In genomic region chr3:56336023-56336422, GRCh38 we compare ENCODE assay signal across 3 cellular contexts.
TF ChIP-seq lines count a peak whose summit lies in the region.

No MANE protein-coding gene starts in this region.

TF ChIP-seq in HEK293, 187 proteins besides CTCF, POLR2A, EP300 and RAD21:
- TF ChIP-seq ZNF184 (tag by site-specific recombination; IDR thresholded peaks at IDR 0.05) (no peak), ZNF768 (tag by site-specific recombination; IDR thresholded peaks at IDR 0.05) (peak; percentile 56; the same call in 1 of the 2 replicates)

TF ChIP-seq in K562, 482 proteins besides CTCF, POLR2A, EP300 and RAD21:
- no peak for TF ChIP-seq KAT2B (IDR thresholded peaks at IDR 0.05; ENCODE audit: low read depth, low read length)
- TF ChIP-seq ZFP36 (IDR thresholded peaks at IDR 0.05; ENCODE audit: low read depth, low read length, partially characterized antibody): peak; percentile 47
- peak; percentile 78 for TF ChIP-seq RBM25 (IDR thresholded peaks at IDR 0.05; ENCODE audit: low read depth, low read length, severe bottlenecking)

TF ChIP-seq in H1, 55 proteins besides CTCF, POLR2A, EP300 and RAD21:
- TF ChIP-seq KDM1A (IDR thresholded peaks at IDR 0.05; ENCODE audit: borderline replicate concordance, low read length): peak; percentile 48; the same call in 1 of the 2 replicates
- no peak for TF ChIP-seq MAFK (IDR thresholded peaks at IDR 0.05; ENCODE audit: low read depth, low read length)
